In genomic region chr10:115829501-115830215, GRCh38 we compare ENCODE assay signal across 14 cellular contexts.
DNase-seq lines count a peak whose midpoint lies in the region; ATAC-seq, FAIRE-seq and TF ChIP-seq lines count a peak whose summit lies in the region.
"Had no signal": no experiment of that assay in that cellular context is flagged by ENCODE, and none has a peak within 500 bp of the region (broad histone marks: within the 10 kb centered on the region; RNA-seq: fewer than 3 reads in every experiment).

No MANE protein-coding gene starts in this region.

- H3K4me2 ChIP-seq in Loucy (ENCODE audit: low read depth, low read length, poor library complexity, severe bottlenecking) (no peak overlapping the region), HepG2 (ENCODE audit: low read depth, low read length) (no peak overlapping the region)

- peak; percentile 66 for TF ChIP-seq CTCF in AG10803 (conservative IDR thresholded peaks at IDR 0.05; ENCODE audit: low read length)
- peak; percentile 72 for TF ChIP-seq CTCF in Loucy (conservative IDR thresholded peaks at IDR 0.05; ENCODE audit: low read length)
- TF ChIP-seq CTCF in endodermal cell (conservative IDR thresholded peaks at IDR 0.05), result peak; percentile 59
- no peak for TF ChIP-seq CTCF in HepG2 (CRISPR knock-in tag; IDR thresholded peaks at IDR 0.05)
- TF ChIP-seq CTCF in ovary (IDR thresholded peaks at IDR 0.05), result no peak

- H3K36me3 ChIP-seq in Loucy (ENCODE audit: insufficient read depth, low read length), result no peaks in the 10 kb centered on the region
- no peaks in the 10 kb centered on the region for H3K36me3 ChIP-seq in endodermal cell (ENCODE audit: control insufficient read depth, insufficient read depth, low read length)
- no peaks in the 10 kb centered on the region for H3K36me3 ChIP-seq in HepG2 (replicated peaks in 1 of 2; ENCODE audit: control insufficient read depth in 1 of 2, insufficient read depth in 2 of 2, low read length in 2 of 2)
- no peaks in the 10 kb centered on the region for H3K36me3 ChIP-seq in HAP-1 (replicated peaks)
- H3K36me3 ChIP-seq in ovary, result no peaks in the 10 kb centered on the region

- H3K4me1 ChIP-seq in Loucy (ENCODE audit: insufficient read depth, low read length, poor library complexity, severe bottlenecking) (peaks cover 17% of the 10 kb centered on the region), endodermal cell (ENCODE audit: control insufficient read depth, insufficient read depth, low read length) (no peaks in the 10 kb centered on the region), HepG2 (ENCODE audit: insufficient read depth, low read length) (no peaks in the 10 kb centered on the region), HAP-1 (no peaks in the 10 kb centered on the region), ovary (ENCODE audit: insufficient read depth) (no peaks in the 10 kb centered on the region)

- POLR2A ChIA-PET in HepG2 (lab: Yijun Ruan, JAX), result no interaction called here

- H3K27ac ChIP-seq in endodermal cell (ENCODE audit: low read depth, low read length), result no peak overlapping the region
- H3K27ac ChIP-seq in HepG2 (ENCODE audit: extremely low read length, insufficient read depth, low read length), result no peak overlapping the region
- no peak overlapping the region for H3K27ac ChIP-seq in ovary

- BruUV-seq in HepG2 (replicated peaks; lab: Mats Ljungman, UMichigan), result no TSS peak

- FAIRE-seq in HepG2 (lab: Jason Lieb, UNC), result no peak

- H3K27me3 Mint-ChIP-seq in endodermal cell (ENCODE audit: insufficient read depth), result no peaks in the 10 kb centered on the region
- H3K27me3 Mint-ChIP-seq: activated naive CD4-positive, alpha-beta T cell treated with anti-CD3 and anti-CD28 coated beads, Interleukin-2, amount 50 U/mL, for 24 hours had no signal

- H3K27me3 ChIP-seq in Loucy (ENCODE audit: insufficient read depth, low read length, poor library complexity, severe bottlenecking) (no peaks in the 10 kb centered on the region), endodermal cell (ENCODE audit: control insufficient read depth, insufficient read depth, low read length, poor library complexity, severe bottlenecking) (no peaks in the 10 kb centered on the region), HepG2 (ENCODE audit: control insufficient read depth in 1 of 2, insufficient read depth in 2 of 2, low read length in 2 of 2) (no peaks in the 10 kb centered on the region), HAP-1 (ENCODE audit: low read depth) (no peaks in the 10 kb centered on the region), ovary (no peaks in the 10 kb centered on the region)

- intact Hi-C loops in HepG2 (cut with micrococcal nuclease; ENCODE audit: unreplicated experiment), result no loop called here
- intact Hi-C loops in ovary (cut with DNase I), result no loop called here

- H4K20me1 ChIP-seq in Loucy (ENCODE audit: insufficient read depth, low read length, poor library complexity, severe bottlenecking) (no peaks in the 10 kb centered on the region), HepG2 (ENCODE audit: insufficient read depth, low read length) (no peaks in the 10 kb centered on the region)

- no peak overlapping the region for H3K4me3 ChIP-seq in AG10803 (ENCODE audit: low read length)
- no peak overlapping the region for H3K4me3 ChIP-seq in Loucy (ENCODE audit: low read length, poor library complexity, severe bottlenecking)
- no peak overlapping the region for H3K4me3 ChIP-seq in endodermal cell (ENCODE audit: low read length)
- no peak overlapping the region for H3K4me3 ChIP-seq in HepG2 (replicated peaks in 1 of 3; ENCODE audit: insufficient read depth in 1 of 3, low read depth in 2 of 3, low read length in 3 of 3)
- H3K4me3 ChIP-seq in HAP-1, result no peak overlapping the region
- H3K4me3 ChIP-seq in ovary, result no peak overlapping the region

- DNase-seq in AG10803 (ENCODE audit: low read depth), result peak; percentile 78
- no peak for DNase-seq in endodermal cell
- DNase-seq in HepG2 (ENCODE audit: low spot score), result no peak
- no peak for DNase-seq in HAP-1 (ENCODE audit: low spot score in 2 of 2)
- DNase-seq in SW 1271 (lab: John Stamatoyannopoulos, UW), result no peak
- no peak for DNase-seq in activated CD4-positive, alpha-beta T cell treated with anti-CD3 and anti-CD28 coated beads, Interleukin-2, amount 50 U/mL, for 48 hours
- no peak for DNase-seq in ovary
- DNase-seq: activated CD4-positive, alpha-beta T cell treated with anti-CD3 and anti-CD28 coated beads, Interleukin-2, amount 50 U/mL, for 1 hour; Calu3; erythroblast; NCI-H1436 treated with DMSO at 0.1 percent for 48 hours; stimulated activated CD4-positive, alpha-beta T cell treated with anti-CD3 and anti-CD28 coated beads, Interleukin-1b, Interleukin-23, amount 100 ng/mL, for 48 hours had no signal

- TF ChIP-seq RAD21 in HepG2 (CRISPR knock-in tag; IDR thresholded peaks at IDR 0.05), result no peak

- H3F3A ChIP-seq in Loucy (ENCODE audit: low read depth), result no peaks in the 10 kb centered on the region

- no peaks in the 10 kb centered on the region for H3K36me3 Mint-ChIP-seq in endodermal cell (ENCODE audit: low read depth)
- H3K36me3 Mint-ChIP-seq: activated naive CD4-positive, alpha-beta T cell treated with anti-CD3 and anti-CD28 coated beads, Interleukin-2, amount 50 U/mL, for 24 hours had no signal

- 65 to 88% methylated on average over 2 to 3 of the region's 3 CpGs for WGBS in endodermal cell (ENCODE audit: insufficient coverage in 1 of 2, insufficient read length in 1 of 2), 2 experiments
- WGBS in HepG2 (ENCODE audit: low lambda C conversion rate), result 31% methylated on average over 3 of the region's 3 CpGs
- WGBS in ovary, 3 donors, result 43 to 44% (median 44%) methylated on average over 3 of the region's 3 CpGs

- H3K79me2 ChIP-seq in Loucy (ENCODE audit: insufficient read depth, low read length) (no peaks in the 10 kb centered on the region), HepG2 (ENCODE audit: insufficient read depth, low read length) (no peaks in the 10 kb centered on the region)

- peak overlapping the region; percentile 6 for H3K9ac ChIP-seq in Loucy (ENCODE audit: low read depth, low read length, poor library complexity, severe bottlenecking)
- H3K9ac ChIP-seq in endodermal cell (ENCODE audit: extremely low read depth, low read length, poor library complexity, severe bottlenecking), result no peak overlapping the region
- no peak overlapping the region for H3K9ac ChIP-seq in HepG2 (ENCODE audit: insufficient read depth, low read depth, low read length)

- TF ChIP-seq POLR2A in HepG2 (IDR thresholded peaks at IDR 0.05; ENCODE audit: insufficient read depth in 1 of 2, low read depth in 2 of 2, low read length in 2 of 2) (no peak), ovary (IDR thresholded peaks at IDR 0.05) (no peak)

- no peaks in the 10 kb centered on the region for H3K9me2 ChIP-seq in Loucy (replicated peaks; ENCODE audit: low read depth, low read length)

- in situ Hi-C loops in HepG2 (cut with HindIII; ENCODE audit: extremely low pct_ligation_motif_present, low pct_unique_long_range_greater_than_20kb) (no loop called here), HAP-1 (cut with MboI; ENCODE audit: low sequenced_read_pairs) (no loop called here)

- H3K4me1 Mint-ChIP-seq in endodermal cell, result peaks cover 5% of the 10 kb centered on the region
- H3K4me1 Mint-ChIP-seq: activated naive CD4-positive, alpha-beta T cell treated with anti-CD3 and anti-CD28 coated beads, Interleukin-2, amount 50 U/mL, for 24 hours had no signal

- TF ChIP-seq EP300 in HepG2 (IDR thresholded peaks at IDR 0.05; ENCODE audit: low read depth in 2 of 2, low read length in 2 of 2), result no peak
- TF ChIP-seq EP300 in HepG2 (CRISPR knock-in tag; IDR thresholded peaks at IDR 0.05; ENCODE audit: borderline replicate concordance), result no peak
- TF ChIP-seq EP300 in ovary (IDR thresholded peaks at IDR 0.05), result no peak

- H3K4me3 Mint-ChIP-seq in endodermal cell, result no peak overlapping the region
- H3K4me3 Mint-ChIP-seq: activated naive CD4-positive, alpha-beta T cell treated with anti-CD3 and anti-CD28 coated beads, Interleukin-2, amount 50 U/mL, for 24 hours had no signal

- CTCF ChIA-PET in HepG2 (lab: Yijun Ruan, JAX; ENCODE audit: low intra/inter-chr PET ratio, low total read pairs), result no interaction called here

- H3K9me3 ChIP-seq in Loucy (ENCODE audit: insufficient read depth, low read depth, low read length), result peaks cover 6% of the 10 kb centered on the region; the same call in 1 of the 2 replicates
- no peaks in the 10 kb centered on the region for H3K9me3 ChIP-seq in endodermal cell (ENCODE audit: control insufficient read depth, low read length)
- H3K9me3 ChIP-seq in HepG2 (ENCODE audit: low read length), result no peaks in the 10 kb centered on the region
- no peaks in the 10 kb centered on the region for H3K9me3 ChIP-seq in HAP-1
- no peaks in the 10 kb centered on the region for H3K9me3 ChIP-seq in ovary

- H3K27ac Mint-ChIP-seq in endodermal cell, result no peak overlapping the region
- H3K27ac Mint-ChIP-seq: activated naive CD4-positive, alpha-beta T cell treated with anti-CD3 and anti-CD28 coated beads, Interleukin-2, amount 50 U/mL, for 24 hours had no signal

- ATAC-seq in HepG2, result no peak

- peaks cover 4% of the 10 kb centered on the region for H3K9me3 Mint-ChIP-seq in endodermal cell

- H2AFZ ChIP-seq in Loucy (ENCODE audit: low read length), result peak overlapping the region; percentile 39; the same call in 1 of the 2 replicates
- H2AFZ ChIP-seq in HepG2 (ENCODE audit: low read length), result no peak overlapping the region

TF ChIP-seq in HepG2, 621 proteins besides CTCF, POLR2A, EP300 and RAD21:
- no peak for TF ChIP-seq BORCS8-MEF2B (CRISPR knock-in tag; IDR thresholded peaks at IDR 0.05)
- TF ChIP-seq STAG1 (CRISPR knock-in tag; IDR thresholded peaks at IDR 0.05), result peak; percentile 19; the same call in 1 of the 2 replicates

Comparison
In these comparisons a context has a peak if more than half of its experiments do, and no peak if none do; other contexts are left out.
1. CTCF ChIP-seq: peak in AG10803 (single experiment), Loucy (single experiment) and endodermal cell (single experiment); none in HepG2 (single experiment) and ovary (0 of 3).